1 cellular context compared by ENCODE assay signal in genomic region chr6:50826037-50826761, GRCh38.
TF ChIP-seq lines count a peak whose summit lies in the region.

No MANE protein-coding gene starts in this region.

TF ChIP-seq in H1, 55 proteins besides CTCF, POLR2A, EP300 and RAD21 (continued from another document):
- TF ChIP-seq KDM4A (IDR thresholded peaks at IDR 0.05; ENCODE audit: low read depth, low read length, severe bottlenecking): no peak
- no peak for TF ChIP-seq POLR2AphosphoS5 (IDR thresholded peaks at IDR 0.05; ENCODE audit: low read depth, low read length)
- TF ChIP-seq BCL11A (IDR thresholded peaks at IDR 0.05; ENCODE audit: low read depth in 2 of 2, low read length in 2 of 2): no peak
- TF ChIP-seq E2F6 (IDR thresholded peaks at IDR 0.05): no peak
- TF ChIP-seq SRF (IDR thresholded peaks at IDR 0.05; ENCODE audit: low read depth, low read length): no peak
- no peak for TF ChIP-seq SP1 (IDR thresholded peaks at IDR 0.05; ENCODE audit: low read depth, low read length)
- no peak for TF ChIP-seq MAFK (IDR thresholded peaks at IDR 0.05; ENCODE audit: low read depth, low read length)
- no peak for TF ChIP-seq MAX (IDR thresholded peaks at IDR 0.05)
- no peak for TF ChIP-seq CHD7 (IDR thresholded peaks at IDR 0.05; ENCODE audit: insufficient replicate concordance, low read length)
- TF ChIP-seq SIN3A (conservative IDR thresholded peaks at IDR 0.05 in 1 of 2, IDR thresholded peaks at IDR 0.05 in 1 of 2; ENCODE audit: low read depth in 1 of 2, low read length in 2 of 2): no peak
- no peak for TF ChIP-seq ASH2L (IDR thresholded peaks at IDR 0.05; ENCODE audit: low read length)
- no peak for TF ChIP-seq POU5F1 (IDR thresholded peaks at IDR 0.05; ENCODE audit: low read depth, low read length)
- TF ChIP-seq TAF7 (optimal IDR thresholded peaks at IDR 0.05; ENCODE audit: borderline replicate concordance, low read depth, low read length): no peak
- no peak for TF ChIP-seq SIRT6 (IDR thresholded peaks at IDR 0.05; ENCODE audit: low read length)
- no peak for TF ChIP-seq HDAC6 (IDR thresholded peaks at IDR 0.05; ENCODE audit: low read depth, low read length)
- TF ChIP-seq CTBP2 (IDR thresholded peaks at IDR 0.05; ENCODE audit: borderline replicate concordance, insufficient read depth, insufficient read length, low read length): peak; percentile 25
- TF ChIP-seq JUND (IDR thresholded peaks at IDR 0.05; ENCODE audit: low read length): no peak
- TF ChIP-seq EGR1 (IDR thresholded peaks at IDR 0.05; ENCODE audit: borderline replicate concordance, low read depth, low read length): no peak
- TF ChIP-seq TCF12 (IDR thresholded peaks at IDR 0.05; ENCODE audit: low read depth, low read length): no peak
- no peak for TF ChIP-seq NANOG (IDR thresholded peaks at IDR 0.05; ENCODE audit: insufficient read depth, low read depth, low read length, poor library complexity, severe bottlenecking)
- TF ChIP-seq JUN (IDR thresholded peaks at IDR 0.05; ENCODE audit: low read depth, low read length): no peak
- no peak for TF ChIP-seq SP4 (IDR thresholded peaks at IDR 0.05; ENCODE audit: low read length)
- TF ChIP-seq CBX8 (IDR thresholded peaks at IDR 0.05; ENCODE audit: borderline replicate concordance, low read depth, low read length): peak; percentile 17; the same call in 1 of the 2 replicates
- no peak for TF ChIP-seq CHD2 (IDR thresholded peaks at IDR 0.05; ENCODE audit: low read length)
- TF ChIP-seq SIX5 (IDR thresholded peaks at IDR 0.05; ENCODE audit: low read depth, low read length): no peak
- TF ChIP-seq RFX5 (IDR thresholded peaks at IDR 0.05; ENCODE audit: borderline replicate concordance, low read depth, low read length): no peak
- TF ChIP-seq EZH2 (IDR thresholded peaks at IDR 0.05; ENCODE audit: low read depth, low read length, severe bottlenecking): peak; percentile 72
- TF ChIP-seq CHD1 (IDR thresholded peaks at IDR 0.05; ENCODE audit: low read depth, low read length): no peak
- no peak for TF ChIP-seq PHF8 (conservative IDR thresholded peaks at IDR 0.05; ENCODE audit: low read depth, low read length)
- TF ChIP-seq CREB1 (IDR thresholded peaks at IDR 0.05): no peak
- peak; percentile 49 for TF ChIP-seq SUZ12 (IDR thresholded peaks at IDR 0.05; ENCODE audit: low read length)
- TF ChIP-seq CBX5 (IDR thresholded peaks at IDR 0.05; ENCODE audit: low read depth, low read length): no peak
